Comparison of ENCODE assay signal across 23 cellular contexts in genomic region chr20:13028001-13028400, GRCh38. TPM values are rescaled to one million over a fixed set of nuclear protein-coding genes. Genes with fewer than 3 reads are reported as not detected.
DNase-seq lines count a peak whose midpoint lies in the region; ATAC-seq and TF ChIP-seq lines count a peak whose summit lies in the region.
"Had no signal": no experiment of that assay in that cellular context is flagged by ENCODE, and none has a peak within 500 bp of the region (broad histone marks: within the 10 kb centered on the region; RNA-seq: fewer than 3 reads in every experiment).

No MANE protein-coding gene starts in this region.

- no peaks in the 10 kb centered on the region for H3K9me3 ChIP-seq in RWPE2 (ENCODE audit: severe bottlenecking)
- no peaks in the 10 kb centered on the region for H3K9me3 ChIP-seq in osteoblast (ENCODE audit: low read depth, low read length)
- H3K9me3 ChIP-seq: left lung had no signal

- H3K79me2 ChIP-seq in osteoblast (ENCODE audit: insufficient read depth, low read length): peaks cover 13% of the 10 kb centered on the region

- H3K36me3 ChIP-seq in RWPE2 (ENCODE audit: low read depth) (no peaks in the 10 kb centered on the region), osteoblast (ENCODE audit: insufficient read depth, low read length) (no peaks in the 10 kb centered on the region)
- H3K36me3 ChIP-seq: left lung had no signal

- H3K9me3 Mint-ChIP-seq in osteocyte (ENCODE audit: unreplicated experiment): no peaks in the 10 kb centered on the region
- H3K9me3 Mint-ChIP-seq: activated T-cell treated with anti-CD3 and anti-CD28 coated beads, Interleukin-2, amount 50 U/mL, for 24 hours had no signal

- H3K4me3 ChIP-seq in RWPE2 (ENCODE audit: severe bottlenecking) (no peak overlapping the region), osteoblast (ENCODE audit: insufficient read depth, low read length) (no peak overlapping the region)
- H3K4me3 ChIP-seq: K562, left lung had no signal

- no peaks in the 10 kb centered on the region for H4K20me1 ChIP-seq in osteoblast (ENCODE audit: insufficient read depth, low read length)

- peaks cover 44% of the 10 kb centered on the region for H3K4me1 Mint-ChIP-seq in osteocyte (ENCODE audit: unreplicated experiment)
- H3K4me1 Mint-ChIP-seq: naive thymus-derived CD8-positive, alpha-beta T cell had no signal

- no peak overlapping the region for H2AFZ ChIP-seq in osteoblast (ENCODE audit: low read length)

- TF ChIP-seq CTCF in RWPE2 (IDR thresholded peaks at IDR 0.05; ENCODE audit: poor library complexity, severe bottlenecking) (no peak), osteoblast (IDR thresholded peaks at IDR 0.05; ENCODE audit: extremely low read depth, low read depth, low read length) (no peak), osteocyte (IDR thresholded peaks at IDR 0.05) (no peak)

- no peaks in the 10 kb centered on the region for H3K27me3 Mint-ChIP-seq in osteocyte (ENCODE audit: unreplicated experiment)
- H3K27me3 Mint-ChIP-seq: activated T-cell treated with anti-CD3 and anti-CD28 coated beads, Interleukin-2, amount 50 U/mL, for 24 hours had no signal

- H3K4me1 ChIP-seq in RWPE2 (ENCODE audit: insufficient read depth, poor library complexity, severe bottlenecking) (peaks cover 41% of the 10 kb centered on the region), osteoblast (ENCODE audit: insufficient read depth, low read length) (peaks cover 34% of the 10 kb centered on the region)

- peak overlapping the region; percentile 21 for H3K4me2 ChIP-seq in osteoblast (ENCODE audit: insufficient read depth, low read length)

- peak; percentile 10 for DNase-seq in AG20443 (ENCODE audit: low spot score)
- no peak for DNase-seq in RWPE2 (ENCODE audit: low spot score)
- no peak for DNase-seq in osteoblast (ENCODE audit: insufficient read length, low spot score, missing footprints)
- DNase-seq in osteocyte (ENCODE audit: extremely low spot score, unreplicated experiment): no peak
- no peak for DNase-seq in NCI-H1092 treated with DMSO at 0.1 percent for 48 hours (lab: John Stamatoyannopoulos, UW)
- DNase-seq: activated CD4-positive, CD25-positive, alpha-beta regulatory T cell treated with anti-CD3 and anti-CD28 coated beads, Interleukin-2, amount 50 U/mL, for 72 hours; activated CD8-positive, alpha-beta T cell treated with anti-CD3 and anti-CD28 coated beads, Interleukin-2, amount 10 ng/mL, durations not matched to agents 7 days and 5 days; activated T-cell treated with anti-CD3 and anti-CD28 coated beads, Interleukin-2, amount 50 U/mL, for 24 hours; caudate nucleus; EL; HFFc6; left lung; naive thymus-derived CD8-positive, alpha-beta T cell; NCI-H524; occipital lobe; substantia nigra had no signal

- peak; percentile 49 for ATAC-seq in RWPE2 (ENCODE audit: low read depth)
- peak; percentile 66 for ATAC-seq in esophagus mucosa
- no peak for ATAC-seq in GM18498 (IDR thresholded peaks at IDR 0.05; ENCODE audit: unreplicated experiment)
- no peak for ATAC-seq in HG03378 (IDR thresholded peaks at IDR 0.05; ENCODE audit: unreplicated experiment)
- ATAC-seq: activated CD8-positive, alpha-beta T cell treated with anti-CD3 and anti-CD28 coated beads, Interleukin-2, amount 10 ng/mL, durations not matched to agents 7 days and 5 days; K562; naive thymus-derived CD8-positive, alpha-beta T cell; Panc1 had no signal

- no peak overlapping the region for H3K4me3 Mint-ChIP-seq in osteocyte (ENCODE audit: unreplicated experiment)
- H3K4me3 Mint-ChIP-seq: activated CD8-positive, alpha-beta T cell treated with anti-CD3 and anti-CD28 coated beads, Interleukin-2, amount 10 ng/mL, durations not matched to agents 7 days and 5 days; activated T-cell treated with anti-CD3 and anti-CD28 coated beads, Interleukin-2, amount 50 U/mL, for 24 hours; HFFc6; mesothelial cell of epicardium; naive thymus-derived CD8-positive, alpha-beta T cell had no signal

- H3K27ac ChIP-seq in RWPE2 (ENCODE audit: poor library complexity, severe bottlenecking) (peak overlapping the region; percentile 93), osteoblast (ENCODE audit: low read depth, low read length) (peak overlapping the region; percentile 85)
- H3K27ac ChIP-seq: C4-2B, left lung had no signal

- H3K36me3 Mint-ChIP-seq in osteocyte (ENCODE audit: unreplicated experiment): peaks cover 3% of the 10 kb centered on the region

- no peaks in the 10 kb centered on the region for H3K27me3 ChIP-seq in RWPE2 (ENCODE audit: insufficient read depth, poor library complexity, severe bottlenecking)
- H3K27me3 ChIP-seq in osteoblast (ENCODE audit: insufficient read depth, low read length): no peaks in the 10 kb centered on the region
- H3K27me3 ChIP-seq: left lung had no signal

- no peak overlapping the region for H3K27ac Mint-ChIP-seq in osteocyte (ENCODE audit: unreplicated experiment)
- H3K27ac Mint-ChIP-seq: activated CD8-positive, alpha-beta T cell treated with anti-CD3 and anti-CD28 coated beads, Interleukin-2, amount 10 ng/mL, durations not matched to agents 7 days and 5 days; activated T-cell treated with anti-CD3 and anti-CD28 coated beads, Interleukin-2, amount 50 U/mL, for 24 hours; HFFc6; mesothelial cell of epicardium; naive thymus-derived CD8-positive, alpha-beta T cell had no signal

RNA-seq across cellular contexts. Expression of gene SPTLC3, which starts 19.2 kb away (rescaled TPM):
- total RNA-seq in esophagus mucosa (9.0 TPM), osteoblast (14.8 and 15.9 TPM in 2 replicates), osteocyte (5.0 and 5.8 TPM in 2 replicates)
- total RNA-seq: HFFc6, K562 had no signal

Comparison
In these comparisons a context has a peak if more than half of its experiments do, and no peak if none do; other contexts are left out.
1. ATAC-seq: peak in RWPE2 (single experiment) and esophagus mucosa (single experiment); none in GM18498 (single experiment) and HG03378 (single experiment).